Comparison of ENCODE assay signal across 1 cellular context in the genomic region with DNA sequence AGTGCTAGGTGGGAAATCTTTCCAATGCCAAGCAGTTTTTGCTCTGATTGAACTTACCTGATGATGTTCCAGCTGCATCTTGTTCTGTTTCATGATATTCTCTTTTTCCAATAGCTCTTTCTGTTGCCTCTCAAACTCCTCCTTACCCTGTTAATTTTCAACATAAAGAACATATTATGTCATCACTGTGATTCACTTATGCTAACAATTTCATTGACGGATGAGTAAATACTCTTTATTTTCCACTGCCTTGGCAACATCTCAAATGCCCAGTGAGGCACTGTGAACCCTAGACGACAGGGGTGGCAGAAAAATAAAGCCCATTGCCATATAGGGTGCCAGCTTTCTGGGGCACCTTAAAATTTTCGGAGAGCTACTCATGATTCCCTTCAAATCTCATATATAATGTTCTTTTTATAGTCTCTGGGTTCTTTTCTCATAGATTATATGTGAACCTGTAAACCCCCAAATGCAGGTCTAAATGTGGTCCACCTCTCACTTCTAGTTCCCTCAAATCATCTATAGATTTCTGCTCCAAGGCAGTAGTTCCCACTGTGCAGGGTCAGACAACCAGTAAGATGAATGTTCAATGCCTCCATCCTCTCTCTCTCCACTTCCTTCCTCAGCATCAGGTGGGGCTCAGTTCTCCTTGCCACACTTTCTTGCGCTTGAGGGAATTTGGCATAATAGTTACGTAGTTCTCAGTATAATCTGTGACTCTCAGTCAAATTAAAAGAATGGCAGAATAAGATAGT.
TF ChIP-seq lines count a peak whose summit lies in the region.

No MANE protein-coding gene starts in this region.

TF ChIP-seq in liver, 16 proteins besides CTCF, POLR2A, EP300 and RAD21 (continued from another document):
- TF ChIP-seq, protein P1, sequence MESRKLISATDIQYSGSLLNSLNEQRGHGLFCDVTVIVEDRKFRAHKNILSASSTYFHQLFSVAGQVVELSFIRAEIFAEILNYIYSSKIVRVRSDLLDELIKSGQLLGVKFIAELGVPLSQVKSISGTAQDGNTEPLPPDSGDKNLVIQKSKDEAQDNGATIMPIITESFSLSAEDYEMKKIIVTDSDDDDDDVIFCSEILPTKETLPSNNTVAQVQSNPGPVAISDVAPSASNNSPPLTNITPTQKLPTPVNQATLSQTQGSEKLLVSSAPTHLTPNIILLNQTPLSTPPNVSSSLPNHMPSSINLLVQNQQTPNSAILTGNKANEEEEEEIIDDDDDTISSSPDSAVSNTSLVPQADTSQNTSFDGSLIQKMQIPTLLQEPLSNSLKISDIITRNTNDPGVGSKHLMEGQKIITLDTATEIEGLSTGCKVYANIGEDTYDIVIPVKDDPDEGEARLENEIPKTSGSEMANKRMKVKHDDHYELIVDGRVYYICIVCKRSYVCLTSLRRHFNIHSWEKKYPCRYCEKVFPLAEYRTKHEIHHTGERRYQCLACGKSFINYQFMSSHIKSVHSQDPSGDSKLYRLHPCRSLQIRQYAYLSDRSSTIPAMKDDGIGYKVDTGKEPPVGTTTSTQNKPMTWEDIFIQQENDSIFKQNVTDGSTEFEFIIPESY (IDR thresholded peaks at IDR 0.05): peak; percentile 74
- TF ChIP-seq, protein P2, sequence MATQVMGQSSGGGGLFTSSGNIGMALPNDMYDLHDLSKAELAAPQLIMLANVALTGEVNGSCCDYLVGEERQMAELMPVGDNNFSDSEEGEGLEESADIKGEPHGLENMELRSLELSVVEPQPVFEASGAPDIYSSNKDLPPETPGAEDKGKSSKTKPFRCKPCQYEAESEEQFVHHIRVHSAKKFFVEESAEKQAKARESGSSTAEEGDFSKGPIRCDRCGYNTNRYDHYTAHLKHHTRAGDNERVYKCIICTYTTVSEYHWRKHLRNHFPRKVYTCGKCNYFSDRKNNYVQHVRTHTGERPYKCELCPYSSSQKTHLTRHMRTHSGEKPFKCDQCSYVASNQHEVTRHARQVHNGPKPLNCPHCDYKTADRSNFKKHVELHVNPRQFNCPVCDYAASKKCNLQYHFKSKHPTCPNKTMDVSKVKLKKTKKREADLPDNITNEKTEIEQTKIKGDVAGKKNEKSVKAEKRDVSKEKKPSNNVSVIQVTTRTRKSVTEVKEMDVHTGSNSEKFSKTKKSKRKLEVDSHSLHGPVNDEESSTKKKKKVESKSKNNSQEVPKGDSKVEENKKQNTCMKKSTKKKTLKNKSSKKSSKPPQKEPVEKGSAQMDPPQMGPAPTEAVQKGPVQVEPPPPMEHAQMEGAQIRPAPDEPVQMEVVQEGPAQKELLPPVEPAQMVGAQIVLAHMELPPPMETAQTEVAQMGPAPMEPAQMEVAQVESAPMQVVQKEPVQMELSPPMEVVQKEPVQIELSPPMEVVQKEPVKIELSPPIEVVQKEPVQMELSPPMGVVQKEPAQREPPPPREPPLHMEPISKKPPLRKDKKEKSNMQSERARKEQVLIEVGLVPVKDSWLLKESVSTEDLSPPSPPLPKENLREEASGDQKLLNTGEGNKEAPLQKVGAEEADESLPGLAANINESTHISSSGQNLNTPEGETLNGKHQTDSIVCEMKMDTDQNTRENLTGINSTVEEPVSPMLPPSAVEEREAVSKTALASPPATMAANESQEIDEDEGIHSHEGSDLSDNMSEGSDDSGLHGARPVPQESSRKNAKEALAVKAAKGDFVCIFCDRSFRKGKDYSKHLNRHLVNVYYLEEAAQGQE (IDR thresholded peaks at IDR 0.05): peak; percentile 68
- TF ChIP-seq SP1 (IDR thresholded peaks at IDR 0.05) (peak; percentile 82), JUND (IDR thresholded peaks at IDR 0.05) (peak; percentile 84 to 95), FOXA1 (IDR thresholded peaks at IDR 0.05) (peak; percentile 92)
